ENCODE assay signal across 8 cellular contexts in genomic region chr4:3442959-3443749, GRCh38. TPM values are rescaled to one million over a fixed set of nuclear protein-coding genes. Genes with fewer than 3 reads are reported as not detected.
DNase-seq lines count a peak whose midpoint lies in the region; ATAC-seq and TF ChIP-seq lines count a peak whose summit lies in the region.

No MANE protein-coding gene starts in this region.

- no peaks in the 10 kb centered on the region for H3K36me3 ChIP-seq in breast epithelium

- H3K27me3 ChIP-seq in breast epithelium: no peaks in the 10 kb centered on the region

- WGBS in lower leg skin, 2 donors: 34 to 59% methylated on average over 17 to 25 of the region's 36 CpGs

- in situ Hi-C loops in KBM-7 (cut with MboI; ENCODE audit: low pct_unique_long_range_greater_than_20kb, low sequenced_read_pairs): no loop called here

- TF ChIP-seq CTCF in WI38 (IDR thresholded peaks at IDR 0.05; ENCODE audit: low read depth, low read length) (peak; percentile 98), breast epithelium (IDR thresholded peaks at IDR 0.05) (peak; percentile 86 to 97 (median 97)), lower leg skin (IDR thresholded peaks at IDR 0.05) (peak in 2 of 3 donors; percentile 23 to 97)

- ATAC-seq in GM21515 (IDR thresholded peaks at IDR 0.05; ENCODE audit: unreplicated experiment): no peak

- H3K4me1 ChIP-seq in breast epithelium: peaks cover 0 to 2% of the 10 kb centered on the region in 2 donors

- no peak overlapping the region for H3K4me3 ChIP-seq in WI38 (ENCODE audit: low read depth, low read length)
- H3K4me3 ChIP-seq in breast epithelium: no peak overlapping the region
- no peak overlapping the region for H3K4me3 ChIP-seq in lower leg skin (ENCODE audit: low read depth, poor library complexity, severe bottlenecking)

- no peak overlapping the region for H3K27ac ChIP-seq in breast epithelium

- intact Hi-C loops in breast epithelium (cut with DNase I; ENCODE audit: low total_unique reads): loop anchor here (1.0 kb wide), 1 partner anchor 294 kb away; no protein-coding TSS in a partner anchor
- intact Hi-C loops in lower leg skin (cut with DNase I; ENCODE audit: low total_unique reads): loop anchor here (5.0 to 10.0 kb wide), 2 partner anchors 101 to 338 kb away; no protein-coding TSS in a partner anchor

- no peaks in the 10 kb centered on the region for H3K9me3 ChIP-seq in breast epithelium

- TF ChIP-seq POLR2A in breast epithelium (IDR thresholded peaks at IDR 0.05): no peak
- no peak for TF ChIP-seq POLR2A in lower leg skin (IDR thresholded peaks at IDR 0.05)

- DNase-seq in SKM-1 treated with dmso at 0.1 percent for 144 hours (lab: John Stamatoyannopoulos, UW; ENCODE audit: unreplicated experiment): peak; percentile 49
- no peak for DNase-seq in SKM-1 (lab: John Stamatoyannopoulos, UW; ENCODE audit: unreplicated experiment)
- DNase-seq in KBM-7: peak; percentile 62
- DNase-seq in breast epithelium (ENCODE audit: low spot score in 2 of 2): no peak
- no peak for DNase-seq in lower leg skin (ENCODE audit: low spot score in 2 of 2)
- DNase-seq in stimulated activated CD8-positive, alpha-beta memory T cell treated with anti-CD3 and anti-CD28 coated beads, Interleukin-4, amount 100 ng/mL, for 1 hour (ENCODE audit: low read depth in 2 of 2, low spot score in 1 of 2): peak; percentile 13 to 31

RNA-seq across cellular contexts. Expression of gene HGFAC, which starts 1.4 kb away (rescaled TPM):
- 1 to 10 TPM in 1 of 3 donors, under 1 TPM in 1, not detected in 1; 0.59 to 1.3 TPM for total RNA-seq in breast epithelium
- under 1 TPM in 1 of 4 donors, not detected in 3; 0.38 TPM for total RNA-seq in lower leg skin

RNA-seq across cellular contexts. Expression of gene DOK7, which starts 20.0 kb away (rescaled TPM):
- total RNA-seq in breast epithelium (1 to 10 TPM in 2 of 3 donors, not detected in 1; 1.3 to 3.5 TPM), lower leg skin (1 to 10 TPM; 1.9 to 9.8 (median 5.9) TPM)

Comparison
In these comparisons a context has a peak if more than half of its experiments do, and no peak if none do; other contexts are left out.
1. DNase-seq: peak in SKM-1 treated with dmso at 0.1 percent for 144 hours (single experiment), KBM-7 (single experiment) and stimulated activated CD8-positive, alpha-beta memory T cell treated with anti-CD3 and anti-CD28 coated beads, Interleukin-4, amount 100 ng/mL, for 1 hour (2 of 2); none in SKM-1 (single experiment), breast epithelium (0 of 2) and lower leg skin (0 of 2).
2. Peak in every context shown above with its lines, with median percentiles within 50 percentile points of each other: CTCF ChIP-seq.